In the genomic region with DNA sequence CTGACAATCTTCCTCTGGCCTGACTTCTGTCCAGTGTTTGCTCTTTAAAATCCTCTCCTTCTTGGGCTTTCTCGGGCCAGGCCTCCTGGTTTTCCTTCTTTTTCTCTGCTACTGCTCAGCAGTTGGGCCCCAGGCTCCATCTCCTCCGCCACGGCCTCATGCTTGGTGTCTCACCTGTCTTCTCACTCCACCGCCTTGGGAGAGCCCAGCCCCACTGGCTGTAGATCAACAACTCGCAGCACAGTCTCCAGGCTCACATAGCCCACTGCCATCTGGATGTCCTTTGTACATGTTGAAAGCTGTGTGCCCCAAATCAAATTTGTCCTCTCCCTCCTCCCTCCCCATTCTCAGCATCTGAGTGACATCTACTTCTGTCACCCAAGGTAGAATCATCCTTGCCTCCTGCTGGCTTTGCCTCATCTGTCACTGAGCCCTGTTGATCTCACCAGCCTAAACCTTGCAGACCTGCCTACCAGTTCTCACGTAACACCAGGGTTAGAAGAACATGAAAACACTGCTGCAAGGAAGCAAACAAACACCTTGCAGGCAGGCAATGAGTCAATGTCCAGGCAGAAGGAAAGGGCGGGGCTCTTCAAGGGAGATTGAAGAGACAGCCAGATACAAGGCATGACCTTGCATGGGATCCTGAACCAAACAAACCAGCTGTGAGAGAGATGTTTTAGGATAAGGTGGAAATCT, we compare ENCODE assay signal across 22 cellular contexts.
A peak's percentile ranks its signal among the peaks of the same experiment; 100 is the strongest.
DNase-seq lines count a peak whose midpoint lies in the region; TF ChIP-seq lines count a peak whose summit lies in the region.
"Had no signal": no experiment of that assay in that cellular context is flagged by ENCODE, and none has a peak within 500 bp of the region (broad histone marks: within the 10 kb centered on the region; RNA-seq: fewer than 3 reads in every experiment).

No MANE protein-coding gene starts in this region.

- H3K14ac ChIP-seq in H9 (ENCODE audit: insufficient read depth, low read length), result no peak overlapping the region

- H3K27me3 ChIP-seq in H9 (ENCODE audit: insufficient read depth, low read length), result no peaks in the 10 kb centered on the region
- H3K27me3 ChIP-seq: body of pancreas, vagina had no signal

- no peak overlapping the region for H3K9ac ChIP-seq in H9 (ENCODE audit: extremely low read depth, insufficient read length, low read length)

- no peak overlapping the region for H2BK120ac ChIP-seq in H9 (ENCODE audit: low read depth, low read length, poor library complexity, severe bottlenecking)

- no peak overlapping the region for H4K91ac ChIP-seq in H9 (ENCODE audit: insufficient read length, low read depth, low read length)

- no TSS peak for BruUV-seq in Calu3 (replicated peaks; lab: Mats Ljungman, UMichigan)

- H3K4me1 ChIP-seq in H9 (ENCODE audit: insufficient read depth, low read length), result no peaks in the 10 kb centered on the region
- H3K4me1 ChIP-seq: body of pancreas, vagina had no signal

- H2BK12ac ChIP-seq in H9 (ENCODE audit: insufficient read length, low read depth, low read length), result no peak overlapping the region

- TF ChIP-seq CTCF in Calu3 (IDR thresholded peaks at IDR 0.05; ENCODE audit: unreplicated experiment) (no peak), H9 (conservative IDR thresholded peaks at IDR 0.05) (no peak)

- CTCF ChIA-PET in Calu3 (lab: Charles Lee), result no interaction called here

- H4K8ac ChIP-seq in H9 (replicated peaks; ENCODE audit: insufficient read length, low read depth, low read length), result no peak overlapping the region

- no peak overlapping the region for H3K56ac ChIP-seq in H9 (ENCODE audit: insufficient read length, low read depth, low read length)

- no peak overlapping the region for H2AFZ ChIP-seq in H9 (ENCODE audit: low read length)

- H3K4me1 Mint-ChIP-seq in Calu3 (ENCODE audit: low read depth, unreplicated experiment), result peaks cover 21% of the 10 kb centered on the region
- H3K4me1 Mint-ChIP-seq in H9, result no peaks in the 10 kb centered on the region
- H3K4me1 Mint-ChIP-seq in dendritic cell treated with granulocyte-macrophage colony-stimulating factor and Interleukin-4, amounts not matched to agents 40 ng/mL and 50 ng/mL, for 4 days (ENCODE audit: low read depth), result peaks cover 25% of the 10 kb centered on the region
- H3K4me1 Mint-ChIP-seq: activated naive CD8-positive, alpha-beta T cell treated with anti-CD3 and anti-CD28 coated beads, Interleukin-2, amount 50 U/mL, for 24 hours had no signal

- H4K20me1 ChIP-seq in H9 (ENCODE audit: control insufficient read depth, insufficient read depth, insufficient read length), result no peaks in the 10 kb centered on the region

- no peak overlapping the region for H4K5ac ChIP-seq in H9 (ENCODE audit: insufficient read length, low read depth, low read length)

- no peak overlapping the region for H3T11ph ChIP-seq in H9 (ENCODE audit: low read length)

- DNase-seq in Calu3, result no peak
- no peak for DNase-seq in H9
- DNase-seq in mesenteric fat pad (ENCODE audit: low spot score), result peak; percentile 84
- DNase-seq in stimulated activated naive CD4-positive, alpha-beta T cell (lab: John Stamatoyannopoulos, UW), result no peak
- DNase-seq in NCI-H2107 (lab: John Stamatoyannopoulos, UW), result no peak
- DNase-seq in NCI-H69 (lab: John Stamatoyannopoulos, UW), result no peak
- DNase-seq: activated CD4-positive, alpha-beta T cell treated with anti-CD3 and anti-CD28 coated beads, Interleukin-2, amount 50 U/mL, for 1 hour; activated gamma-delta T cell; activated naive CD8-positive, alpha-beta T cell treated with anti-CD3 and anti-CD28 coated beads, Interleukin-2, amount 50 U/mL, for 24 hours; body of pancreas; CD4-positive, CD25-positive, alpha-beta regulatory T cell; DMS53; effector memory CD8-positive, alpha-beta T cell; left cardiac atrium; mesendoderm; naive thymus-derived CD4-positive, alpha-beta T cell; NCI-H1417 treated with DMSO at 0.1 percent for 48 hours; NCI-H524 had no signal

- H3K27ac ChIP-seq in H9 (ENCODE audit: insufficient read length, low read depth, low read length), result no peak overlapping the region
- H3K27ac ChIP-seq: body of pancreas, vagina, VCaP had no signal

- no peak overlapping the region for H3K23ac ChIP-seq in H9 (ENCODE audit: insufficient read length, low read depth, low read length)

- peak overlapping the region; percentile 23 for H3K27ac Mint-ChIP-seq in Calu3 (ENCODE audit: unreplicated experiment)
- H3K27ac Mint-ChIP-seq in H9, result peak overlapping the region in 2 of 3 experiments; percentile 24 to 67; a peak in 2 of 7 replicates
- H3K27ac Mint-ChIP-seq in dendritic cell treated with granulocyte-macrophage colony-stimulating factor and Interleukin-4, amounts not matched to agents 40 ng/mL and 50 ng/mL, for 4 days, result peak overlapping the region; percentile 31
- H3K27ac Mint-ChIP-seq: activated naive CD8-positive, alpha-beta T cell treated with anti-CD3 and anti-CD28 coated beads, Interleukin-2, amount 50 U/mL, for 24 hours; CD4-positive, CD25-positive, alpha-beta regulatory T cell; effector memory CD8-positive, alpha-beta T cell; T-helper 2 cell treated with Interferon-gamma antibody and Interleukin-4, amounts not matched to agents 5 μg/mL and 100 μg/mL, for 36 hours had no signal

- no peak overlapping the region for H2AK5ac ChIP-seq in H9 (ENCODE audit: insufficient read length, low read length)

- H3K36me3 Mint-ChIP-seq in Calu3 (ENCODE audit: insufficient read depth, unreplicated experiment) (peaks cover 42% of the 10 kb centered on the region), H9 (ENCODE audit: insufficient read depth in 1 of 3, low read depth in 3 of 3) (peaks cover 0 to 4% (median 3%) of the 10 kb centered on the region in 3 experiments; a peak in 5 of 7 replicates)
- peaks cover 93% of the 10 kb centered on the region for H3K36me3 Mint-ChIP-seq in dendritic cell treated with granulocyte-macrophage colony-stimulating factor and Interleukin-4, amounts not matched to agents 40 ng/mL and 50 ng/mL, for 4 days (ENCODE audit: low read depth)

- no peak overlapping the region for H2BK5ac ChIP-seq in H9 (ENCODE audit: insufficient read length, low read length)

- H3K4me3 Mint-ChIP-seq in Calu3 (ENCODE audit: low read depth, unreplicated experiment) (no peak overlapping the region), H9 (no peak overlapping the region)
- no peak overlapping the region for H3K4me3 Mint-ChIP-seq in dendritic cell treated with granulocyte-macrophage colony-stimulating factor and Interleukin-4, amounts not matched to agents 40 ng/mL and 50 ng/mL, for 4 days
- H3K4me3 Mint-ChIP-seq: activated naive CD8-positive, alpha-beta T cell treated with anti-CD3 and anti-CD28 coated beads, Interleukin-2, amount 50 U/mL, for 24 hours; CD4-positive, CD25-positive, alpha-beta regulatory T cell; effector memory CD8-positive, alpha-beta T cell; naive thymus-derived CD4-positive, alpha-beta T cell; T-helper 2 cell treated with Interferon-gamma antibody and Interleukin-4, amounts not matched to agents 5 μg/mL and 100 μg/mL, for 36 hours had no signal

- H2BK15ac ChIP-seq in H9 (ENCODE audit: low read depth, low read length), result no peak overlapping the region

- no peaks in the 10 kb centered on the region for H3K27me3 Mint-ChIP-seq in Calu3 (ENCODE audit: unreplicated experiment)
- H3K27me3 Mint-ChIP-seq in H9 (ENCODE audit: low read depth), result no peaks in the 10 kb centered on the region
- H3K27me3 Mint-ChIP-seq in dendritic cell treated with granulocyte-macrophage colony-stimulating factor and Interleukin-4, amounts not matched to agents 40 ng/mL and 50 ng/mL, for 4 days, result no peaks in the 10 kb centered on the region
- H3K27me3 Mint-ChIP-seq: activated naive CD8-positive, alpha-beta T cell treated with anti-CD3 and anti-CD28 coated beads, Interleukin-2, amount 50 U/mL, for 24 hours; CD4-positive, CD25-positive, alpha-beta regulatory T cell; effector memory CD8-positive, alpha-beta T cell; naive thymus-derived CD4-positive, alpha-beta T cell had no signal

- no peaks in the 10 kb centered on the region for H3K9me3 ChIP-seq in H9 (ENCODE audit: control insufficient read depth, low read depth, low read length)
- H3K9me3 ChIP-seq: body of pancreas, vagina had no signal

- H3K4ac ChIP-seq in H9 (ENCODE audit: low read depth, low read length), result no peak overlapping the region

- no peaks in the 10 kb centered on the region for H3K79me2 ChIP-seq in H9 (ENCODE audit: insufficient read depth, low read length)

- no peak overlapping the region for H3K4me2 ChIP-seq in H9 (ENCODE audit: insufficient read depth, insufficient read length, low read length)

- no peak overlapping the region for H2BK20ac ChIP-seq in H9 (ENCODE audit: low read depth, low read length, poor library complexity, severe bottlenecking)

- H3K9me3 Mint-ChIP-seq in Calu3 (ENCODE audit: low read depth, unreplicated experiment) (no peaks in the 10 kb centered on the region), H9 (no peaks in the 10 kb centered on the region)
- no peaks in the 10 kb centered on the region for H3K9me3 Mint-ChIP-seq in dendritic cell treated with granulocyte-macrophage colony-stimulating factor and Interleukin-4, amounts not matched to agents 40 ng/mL and 50 ng/mL, for 4 days
- H3K9me3 Mint-ChIP-seq: activated naive CD8-positive, alpha-beta T cell treated with anti-CD3 and anti-CD28 coated beads, Interleukin-2, amount 50 U/mL, for 24 hours; CD4-positive, CD25-positive, alpha-beta regulatory T cell; effector memory CD8-positive, alpha-beta T cell; T-helper 2 cell treated with Interferon-gamma antibody and Interleukin-4, amounts not matched to agents 5 μg/mL and 100 μg/mL, for 36 hours had no signal

- no peaks in the 10 kb centered on the region for H3K23me2 ChIP-seq in H9 (ENCODE audit: insufficient read length, low read depth, low read length, poor library complexity, severe bottlenecking)

- no CpG with 5 or more reads among the region's 7 CpGs for WGBS in H9 (ENCODE audit: extremely low coverage, insufficient read length, low lambda C conversion rate)

- intact Hi-C loops in Calu3 (cut with micrococcal nuclease; ENCODE audit: unreplicated experiment), result no loop called here
- intact Hi-C loops in dendritic cell treated with granulocyte-macrophage colony-stimulating factor and Interleukin-4, amounts not matched to agents 40 ng/mL and 50 ng/mL, for 4 days (cut with micrococcal nuclease), result no loop called here

- no peaks in the 10 kb centered on the region for H3K79me1 ChIP-seq in H9 (ENCODE audit: insufficient read depth, low read depth, low read length, poor library complexity, severe bottlenecking)

- no peak overlapping the region for H3K18ac ChIP-seq in H9 (ENCODE audit: insufficient read length, low read depth, low read length)
